Comparison of ENCODE assay signal across 9 cellular contexts in the genomic region with DNA sequence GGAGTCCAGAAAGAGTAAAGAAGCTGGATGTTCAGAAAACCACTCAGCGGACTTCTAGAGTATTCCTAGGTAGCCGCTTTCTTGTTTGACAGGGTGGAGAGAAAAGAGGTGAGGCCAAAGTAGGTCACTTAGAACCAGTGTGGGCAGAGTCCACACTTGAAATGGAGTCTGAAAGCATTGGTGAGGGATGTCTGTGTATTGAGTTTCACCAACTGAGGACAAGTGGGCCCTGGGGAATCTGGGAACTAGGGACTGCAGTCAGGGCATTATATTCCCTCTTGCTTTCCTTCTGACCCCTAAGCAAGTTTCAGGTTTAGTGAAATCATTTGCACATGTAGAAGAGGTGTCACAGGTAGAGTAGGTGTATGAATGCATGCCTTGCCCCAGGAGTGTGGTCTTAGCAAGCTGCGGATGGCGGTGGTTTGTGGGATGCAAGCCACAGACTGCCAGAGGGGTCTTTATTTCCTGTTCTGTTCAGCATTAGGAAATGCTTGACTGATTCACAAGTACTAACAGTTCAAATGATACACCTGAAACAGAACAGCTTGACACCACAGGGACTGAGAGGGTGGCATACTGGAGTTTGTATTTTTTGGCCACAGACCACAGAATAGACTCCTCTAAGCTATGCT. TPM values are rescaled to one million over a fixed set of nuclear protein-coding genes. Genes with fewer than 3 reads are reported as not detected.
DNase-seq lines count a peak whose midpoint lies in the region; ATAC-seq and TF ChIP-seq lines count a peak whose summit lies in the region.
"Had no signal": no experiment of that assay in that cellular context is flagged by ENCODE, and none has a peak within 500 bp of the region (broad histone marks: within the 10 kb centered on the region; RNA-seq: fewer than 3 reads in every experiment).

No MANE protein-coding gene starts in this region.

- peak; percentile 20 for DNase-seq in DND-41
- peak; percentile 43 for DNase-seq in NCI-H187 treated with DMSO at 0.1 percent for 48 hours (lab: John Stamatoyannopoulos, UW)
- no peak for DNase-seq in chondrocyte (ENCODE audit: low spot score)
- DNase-seq in psoas muscle, result no peak
- DNase-seq in left lung, result no peak
- DNase-seq in cerebellum (ENCODE audit: low spot score), result no peak
- DNase-seq in HuH-7 (ENCODE audit: low spot score), result no peak
- no peak for DNase-seq in NCI-H146 treated with DMSO at 0.1 percent for 48 hours (lab: John Stamatoyannopoulos, UW; ENCODE audit: unreplicated experiment)
- DNase-seq: NCI-H2081 treated with DMSO at 0.1 percent for 48 hours had no signal

- no peaks in the 10 kb centered on the region for H3K36me3 Mint-ChIP-seq in chondrocyte (ENCODE audit: low read depth)

- no peak overlapping the region for H3K9ac ChIP-seq in DND-41 (ENCODE audit: low read depth, low read length)

- H3K27ac ChIP-seq in DND-41 (ENCODE audit: low read length) (no peak overlapping the region), psoas muscle (peak overlapping the region; percentile 85), left lung (no peak overlapping the region)

- H3K27ac Mint-ChIP-seq in chondrocyte (ENCODE audit: unreplicated experiment), result peak overlapping the region; percentile 88

- peaks cover 4% of the 10 kb centered on the region; the same call in 1 of the 2 replicates for H4K20me1 ChIP-seq in DND-41 (ENCODE audit: insufficient read depth, low read length)

- H3K27me3 ChIP-seq in DND-41 (ENCODE audit: insufficient read depth, low read length, poor library complexity) (peaks cover 66% of the 10 kb centered on the region), psoas muscle (ENCODE audit: insufficient read depth in 3 of 3, low read length in 2 of 3) (no peaks in the 10 kb centered on the region), left lung (peaks cover 0 to 64% of the 10 kb centered on the region in 2 donors)

- H3K9me3 ChIP-seq in DND-41 (ENCODE audit: insufficient read depth, low read length, severe bottlenecking) (no peaks in the 10 kb centered on the region), psoas muscle (no peaks in the 10 kb centered on the region), left lung (no peaks in the 10 kb centered on the region)

- no peak overlapping the region for H2AFZ ChIP-seq in DND-41 (ENCODE audit: low read depth, low read length)

- H3K4me3 ChIP-seq in DND-41 (ENCODE audit: low read depth in 1 of 2, low read length in 2 of 2), result no peak overlapping the region
- H3K4me3 ChIP-seq in psoas muscle, result peak overlapping the region; percentile 91
- H3K4me3 ChIP-seq in left lung, result no peak overlapping the region

- H3K36me3 ChIP-seq in DND-41 (ENCODE audit: insufficient read depth, low read length) (no peaks in the 10 kb centered on the region), psoas muscle (ENCODE audit: insufficient read depth in 1 of 2, low read depth in 1 of 2) (no peaks in the 10 kb centered on the region), left lung (no peaks in the 10 kb centered on the region)

- H3K27me3 Mint-ChIP-seq in chondrocyte (ENCODE audit: low read depth), result no peaks in the 10 kb centered on the region

- H3K4me1 Mint-ChIP-seq in chondrocyte (ENCODE audit: low read depth), result peaks cover 43% of the 10 kb centered on the region

- no peak overlapping the region for H3K4me3 Mint-ChIP-seq in chondrocyte (ENCODE audit: unreplicated experiment)

- WGBS in psoas muscle, 3 donors, result 89 to 96% (median 94%) methylated on average over 4 of the region's 4 CpGs

- intact Hi-C loops in psoas muscle (cut with DNase I) (loop anchor here (5.0 to 10.0 kb wide), 5 partner anchors 67 to 400 kb away; partner anchors contain the start of genes GADD45A (in 1 of the 2) and WLS (in 1 of the 2)), left lung (cut with DNase I) (no loop called here)

- no peak overlapping the region for H3K4me2 ChIP-seq in DND-41 (ENCODE audit: insufficient read depth, low read length)

- ATAC-seq in DND-41 (ENCODE audit: insufficient read depth, low read depth) (peak; percentile 76), psoas muscle (peak in 1 of 4 donors; percentile 31), left lung (no peak)

- H3K4me1 ChIP-seq in DND-41 (ENCODE audit: insufficient read depth, low read length) (peaks cover 3% of the 10 kb centered on the region; the same call in 1 of the 2 replicates), psoas muscle (peaks cover 18% of the 10 kb centered on the region), left lung (peaks cover 5 to 21% of the 10 kb centered on the region in 2 donors)

- TF ChIP-seq CTCF in DND-41 (IDR thresholded peaks at IDR 0.05; ENCODE audit: borderline replicate concordance, extremely low read depth, low read length, poor library complexity, severe bottlenecking), result no peak
- TF ChIP-seq CTCF in chondrocyte (IDR thresholded peaks at IDR 0.05), result no peak
- no peak for TF ChIP-seq CTCF in psoas muscle (IDR thresholded peaks at IDR 0.05)
- no peak for TF ChIP-seq CTCF in left lung (IDR thresholded peaks at IDR 0.05)

- H3K79me2 ChIP-seq in DND-41 (ENCODE audit: insufficient read depth, low read length), result no peaks in the 10 kb centered on the region

- no peaks in the 10 kb centered on the region for H3K9me3 Mint-ChIP-seq in chondrocyte (ENCODE audit: low read depth)

RNA-seq across cellular contexts. Expression of gene GNG12, which starts 1.1 kb away (rescaled TPM):
- total RNA-seq in chondrocyte (78.2 to 93.0 TPM (median 91.5 TPM) in 3 replicates), psoas muscle (10 to 100 TPM; 18.6 to 25.1 (median 20.3) TPM), left lung (10 to 100 TPM; 57.0 to 71.9 TPM), cerebellum (27.4 TPM)
- 10 to 100 TPM in 1 of 3 donors, 1 to 10 TPM in 2; 8.9 to 15.2 (median 9.0) TPM for polyA plus RNA-seq in psoas muscle

Comparison
In these comparisons a context has a peak if more than half of its experiments do, and no peak if none do; other contexts are left out.
1. DNase-seq: peak in DND-41 (single experiment) and NCI-H187 treated with DMSO at 0.1 percent for 48 hours (single experiment); none in chondrocyte (single experiment), psoas muscle (0 of 2), left lung (0 of 2), cerebellum (single experiment), HuH-7 (single experiment) and NCI-H146 treated with DMSO at 0.1 percent for 48 hours (single experiment).
2. intact Hi-C loops: an anchor here in psoas muscle (5.0 to 10.0 kb wide); none called in left lung.